Comparison of ENCODE assay signal across 1 cellular context in genomic region chr5:140107312-140108092, GRCh38.
A peak's percentile ranks its signal among the peaks of the same experiment; 100 is the strongest.
TF ChIP-seq lines count a peak whose summit lies in the region.

No MANE protein-coding gene starts in this region.

TF ChIP-seq in HepG2, 621 proteins besides CTCF, POLR2A, EP300 and RAD21 (continued from another document and continues in another):
- TF ChIP-seq, protein P1, sequence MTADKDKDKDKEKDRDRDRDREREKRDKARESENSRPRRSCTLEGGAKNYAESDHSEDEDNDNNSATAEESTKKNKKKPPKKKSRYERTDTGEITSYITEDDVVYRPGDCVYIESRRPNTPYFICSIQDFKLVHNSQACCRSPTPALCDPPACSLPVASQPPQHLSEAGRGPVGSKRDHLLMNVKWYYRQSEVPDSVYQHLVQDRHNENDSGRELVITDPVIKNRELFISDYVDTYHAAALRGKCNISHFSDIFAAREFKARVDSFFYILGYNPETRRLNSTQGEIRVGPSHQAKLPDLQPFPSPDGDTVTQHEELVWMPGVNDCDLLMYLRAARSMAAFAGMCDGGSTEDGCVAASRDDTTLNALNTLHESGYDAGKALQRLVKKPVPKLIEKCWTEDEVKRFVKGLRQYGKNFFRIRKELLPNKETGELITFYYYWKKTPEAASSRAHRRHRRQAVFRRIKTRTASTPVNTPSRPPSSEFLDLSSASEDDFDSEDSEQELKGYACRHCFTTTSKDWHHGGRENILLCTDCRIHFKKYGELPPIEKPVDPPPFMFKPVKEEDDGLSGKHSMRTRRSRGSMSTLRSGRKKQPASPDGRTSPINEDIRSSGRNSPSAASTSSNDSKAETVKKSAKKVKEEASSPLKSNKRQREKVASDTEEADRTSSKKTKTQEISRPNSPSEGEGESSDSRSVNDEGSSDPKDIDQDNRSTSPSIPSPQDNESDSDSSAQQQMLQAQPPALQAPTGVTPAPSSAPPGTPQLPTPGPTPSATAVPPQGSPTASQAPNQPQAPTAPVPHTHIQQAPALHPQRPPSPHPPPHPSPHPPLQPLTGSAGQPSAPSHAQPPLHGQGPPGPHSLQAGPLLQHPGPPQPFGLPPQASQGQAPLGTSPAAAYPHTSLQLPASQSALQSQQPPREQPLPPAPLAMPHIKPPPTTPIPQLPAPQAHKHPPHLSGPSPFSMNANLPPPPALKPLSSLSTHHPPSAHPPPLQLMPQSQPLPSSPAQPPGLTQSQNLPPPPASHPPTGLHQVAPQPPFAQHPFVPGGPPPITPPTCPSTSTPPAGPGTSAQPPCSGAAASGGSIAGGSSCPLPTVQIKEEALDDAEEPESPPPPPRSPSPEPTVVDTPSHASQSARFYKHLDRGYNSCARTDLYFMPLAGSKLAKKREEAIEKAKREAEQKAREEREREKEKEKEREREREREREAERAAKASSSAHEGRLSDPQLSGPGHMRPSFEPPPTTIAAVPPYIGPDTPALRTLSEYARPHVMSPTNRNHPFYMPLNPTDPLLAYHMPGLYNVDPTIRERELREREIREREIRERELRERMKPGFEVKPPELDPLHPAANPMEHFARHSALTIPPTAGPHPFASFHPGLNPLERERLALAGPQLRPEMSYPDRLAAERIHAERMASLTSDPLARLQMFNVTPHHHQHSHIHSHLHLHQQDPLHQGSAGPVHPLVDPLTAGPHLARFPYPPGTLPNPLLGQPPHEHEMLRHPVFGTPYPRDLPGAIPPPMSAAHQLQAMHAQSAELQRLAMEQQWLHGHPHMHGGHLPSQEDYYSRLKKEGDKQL (CRISPR knock-in tag; IDR thresholded peaks at IDR 0.05; ENCODE audit: low read depth): peak; percentile 62; the same call in 1 of the 2 replicates
- TF ChIP-seq ELF1 (CRISPR knock-in tag; IDR thresholded peaks at IDR 0.05) (0 out of 2 replicates have a peak, but pooled peaks have one; percentile 25), ZKSCAN8 (CRISPR knock-in tag; IDR thresholded peaks at IDR 0.05; ENCODE audit: borderline replicate concordance) (0 out of 2 replicates have a peak, but pooled peaks have one; percentile 21), KDM6A (CRISPR knock-in tag; IDR thresholded peaks at IDR 0.05; ENCODE audit: low read depth) (no peak), ZNF530 (CRISPR knock-in tag; IDR thresholded peaks at IDR 0.05; ENCODE audit: low read depth) (no peak), ZSCAN21 (CRISPR knock-in tag; IDR thresholded peaks at IDR 0.05; ENCODE audit: borderline replicate concordance) (peak; percentile 92), ZNF17 (CRISPR knock-in tag; IDR thresholded peaks at IDR 0.05) (no peak), ZFP36 (IDR thresholded peaks at IDR 0.05; ENCODE audit: borderline replicate concordance, low read depth, low read length, partially characterized antibody) (no peak), SKIL (CRISPR knock-in tag; IDR thresholded peaks at IDR 0.05; ENCODE audit: borderline replicate concordance) (peak; percentile 74; the same call in 1 of the 2 replicates), BCL6 (CRISPR knock-in tag; IDR thresholded peaks at IDR 0.05) (no peak; the same call in none of the 2 replicates), POLR2AphosphoS2 (IDR thresholded peaks at IDR 0.05; ENCODE audit: low read depth, low read length) (no peak), NFE2L2 (IDR thresholded peaks at IDR 0.05; ENCODE audit: low read length) (no peak), TBL1XR1 (IDR thresholded peaks at IDR 0.05; ENCODE audit: borderline replicate concordance, low read length, partially characterized antibody) (no peak), ZNF512B (CRISPR knock-in tag; IDR thresholded peaks at IDR 0.05; ENCODE audit: borderline replicate concordance) (0 out of 2 replicates have a peak, but pooled peaks have one; percentile 10), TSC22D2 (CRISPR knock-in tag; IDR thresholded peaks at IDR 0.05; ENCODE audit: borderline replicate concordance) (peak; percentile 75; the same call in 1 of the 2 replicates), PRPF4 (IDR thresholded peaks at IDR 0.05; ENCODE audit: low read depth, low read length, poor library complexity, severe bottlenecking) (no peak), CREB1 (IDR thresholded peaks at IDR 0.05) (peak; percentile 86), CREB1 (CRISPR knock-in tag; IDR thresholded peaks at IDR 0.05) (peak; percentile 78), WIZ (CRISPR knock-in tag; IDR thresholded peaks at IDR 0.05) (peak; percentile 63; the same call in 1 of the 2 replicates), ZNF850 (CRISPR knock-in tag; conservative IDR thresholded peaks at IDR 0.05) (no peak), ZNF34 (CRISPR knock-in tag; IDR thresholded peaks at IDR 0.05; ENCODE audit: borderline replicate concordance) (peak; percentile 86; the same call in 1 of the 2 replicates), ZNF260 (CRISPR knock-in tag; IDR thresholded peaks at IDR 0.05; ENCODE audit: borderline replicate concordance, low read depth) (no peak), HOXA7 (CRISPR knock-in tag; IDR thresholded peaks at IDR 0.05) (no peak), ZNF12 (CRISPR knock-in tag; IDR thresholded peaks at IDR 0.05) (no peak; the same call in 1 of the 2 replicates), ZNF160 (CRISPR knock-in tag; IDR thresholded peaks at IDR 0.05) (no peak; the same call in 1 of the 2 replicates), YY1 (IDR thresholded peaks at IDR 0.05; ENCODE audit: insufficient read depth, insufficient replicate concordance, low read depth, low read length) (no peak), ZNF879 (CRISPR knock-in tag; IDR thresholded peaks at IDR 0.05) (0 out of 2 replicates have a peak, but pooled peaks have one; percentile 26), SUZ12 (IDR thresholded peaks at IDR 0.05; ENCODE audit: low read depth, low read length) (no peak), KDM2A (CRISPR knock-in tag; IDR thresholded peaks at IDR 0.05; ENCODE audit: borderline replicate concordance, low read depth) (peak; percentile 88; the same call in 1 of the 2 replicates), FOSL2 (CRISPR knock-in tag; IDR thresholded peaks at IDR 0.05) (0 out of 2 replicates have a peak, but pooled peaks have one; percentile 1), GLI4 (CRISPR knock-in tag; IDR thresholded peaks at IDR 0.05; ENCODE audit: borderline replicate concordance) (0 out of 2 replicates have a peak, but pooled peaks have one; percentile 36), MEIS1 (CRISPR knock-in tag; IDR thresholded peaks at IDR 0.05; ENCODE audit: borderline replicate concordance) (peak; percentile 92), SAFB2 (CRISPR knock-in tag; IDR thresholded peaks at IDR 0.05; ENCODE audit: borderline replicate concordance, low read depth) (peak; percentile 59; the same call in 1 of the 2 replicates), ZNF431 (CRISPR knock-in tag; IDR thresholded peaks at IDR 0.05; ENCODE audit: borderline replicate concordance, low read depth) (0 out of 2 replicates have a peak, but pooled peaks have one; percentile 63), ZNF274 (CRISPR knock-in tag; IDR thresholded peaks at IDR 0.05) (no peak; the same call in 1 of the 2 replicates), ZNF10 (CRISPR knock-in tag; IDR thresholded peaks at IDR 0.05; ENCODE audit: borderline replicate concordance, low read depth) (no peak), HHEX (CRISPR knock-in tag; IDR thresholded peaks at IDR 0.05) (no peak), ARNTL (CRISPR knock-in tag; IDR thresholded peaks at IDR 0.05) (peak; percentile 66)
- TF ChIP-seq, protein P2, sequence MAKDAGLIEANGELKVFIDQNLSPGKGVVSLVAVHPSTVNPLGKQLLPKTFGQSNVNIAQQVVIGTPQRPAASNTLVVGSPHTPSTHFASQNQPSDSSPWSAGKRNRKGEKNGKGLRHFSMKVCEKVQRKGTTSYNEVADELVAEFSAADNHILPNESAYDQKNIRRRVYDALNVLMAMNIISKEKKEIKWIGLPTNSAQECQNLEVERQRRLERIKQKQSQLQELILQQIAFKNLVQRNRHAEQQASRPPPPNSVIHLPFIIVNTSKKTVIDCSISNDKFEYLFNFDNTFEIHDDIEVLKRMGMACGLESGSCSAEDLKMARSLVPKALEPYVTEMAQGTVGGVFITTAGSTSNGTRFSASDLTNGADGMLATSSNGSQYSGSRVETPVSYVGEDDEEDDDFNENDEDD (CRISPR knock-in tag; IDR thresholded peaks at IDR 0.05; ENCODE audit: borderline replicate concordance): peak; percentile 77; the same call in 1 of the 2 replicates
- TF ChIP-seq, protein P3, sequence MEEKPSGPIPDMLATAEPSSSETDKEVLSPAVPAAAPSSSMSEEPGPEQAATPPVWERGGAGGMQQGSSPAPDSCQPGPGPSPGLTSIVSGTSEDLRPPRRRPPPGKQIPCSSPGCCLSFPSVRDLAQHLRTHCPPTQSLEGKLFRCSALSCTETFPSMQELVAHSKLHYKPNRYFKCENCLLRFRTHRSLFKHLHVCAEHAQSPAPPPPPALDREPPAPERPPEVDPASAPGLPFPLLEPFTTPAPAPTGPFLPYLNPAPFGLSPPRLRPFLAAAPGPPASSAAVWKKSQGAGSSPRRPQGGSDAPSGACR (CRISPR knock-in tag; IDR thresholded peaks at IDR 0.05): peak; percentile 96
- TF ChIP-seq, protein P4, sequence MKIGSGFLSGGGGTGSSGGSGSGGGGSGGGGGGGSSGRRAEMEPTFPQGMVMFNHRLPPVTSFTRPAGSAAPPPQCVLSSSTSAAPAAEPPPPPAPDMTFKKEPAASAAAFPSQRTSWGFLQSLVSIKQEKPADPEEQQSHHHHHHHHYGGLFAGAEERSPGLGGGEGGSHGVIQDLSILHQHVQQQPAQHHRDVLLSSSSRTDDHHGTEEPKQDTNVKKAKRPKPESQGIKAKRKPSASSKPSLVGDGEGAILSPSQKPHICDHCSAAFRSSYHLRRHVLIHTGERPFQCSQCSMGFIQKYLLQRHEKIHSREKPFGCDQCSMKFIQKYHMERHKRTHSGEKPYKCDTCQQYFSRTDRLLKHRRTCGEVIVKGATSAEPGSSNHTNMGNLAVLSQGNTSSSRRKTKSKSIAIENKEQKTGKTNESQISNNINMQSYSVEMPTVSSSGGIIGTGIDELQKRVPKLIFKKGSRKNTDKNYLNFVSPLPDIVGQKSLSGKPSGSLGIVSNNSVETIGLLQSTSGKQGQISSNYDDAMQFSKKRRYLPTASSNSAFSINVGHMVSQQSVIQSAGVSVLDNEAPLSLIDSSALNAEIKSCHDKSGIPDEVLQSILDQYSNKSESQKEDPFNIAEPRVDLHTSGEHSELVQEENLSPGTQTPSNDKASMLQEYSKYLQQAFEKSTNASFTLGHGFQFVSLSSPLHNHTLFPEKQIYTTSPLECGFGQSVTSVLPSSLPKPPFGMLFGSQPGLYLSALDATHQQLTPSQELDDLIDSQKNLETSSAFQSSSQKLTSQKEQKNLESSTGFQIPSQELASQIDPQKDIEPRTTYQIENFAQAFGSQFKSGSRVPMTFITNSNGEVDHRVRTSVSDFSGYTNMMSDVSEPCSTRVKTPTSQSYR (CRISPR knock-in tag; IDR thresholded peaks at IDR 0.05; ENCODE audit: borderline replicate concordance): peak; percentile 63; the same call in 1 of the 2 replicates
- TF ChIP-seq, protein P5, sequence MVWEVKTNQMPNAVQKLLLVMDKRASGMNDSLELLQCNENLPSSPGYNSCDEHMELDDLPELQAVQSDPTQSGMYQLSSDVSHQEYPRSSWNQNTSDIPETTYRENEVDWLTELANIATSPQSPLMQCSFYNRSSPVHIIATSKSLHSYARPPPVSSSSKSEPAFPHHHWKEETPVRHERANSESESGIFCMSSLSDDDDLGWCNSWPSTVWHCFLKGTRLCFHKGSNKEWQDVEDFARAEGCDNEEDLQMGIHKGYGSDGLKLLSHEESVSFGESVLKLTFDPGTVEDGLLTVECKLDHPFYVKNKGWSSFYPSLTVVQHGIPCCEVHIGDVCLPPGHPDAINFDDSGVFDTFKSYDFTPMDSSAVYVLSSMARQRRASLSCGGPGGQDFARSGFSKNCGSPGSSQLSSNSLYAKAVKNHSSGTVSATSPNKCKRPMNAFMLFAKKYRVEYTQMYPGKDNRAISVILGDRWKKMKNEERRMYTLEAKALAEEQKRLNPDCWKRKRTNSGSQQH (CRISPR knock-in tag; IDR thresholded peaks at IDR 0.05; ENCODE audit: low read depth): no peak
- TF ChIP-seq, protein P6, sequence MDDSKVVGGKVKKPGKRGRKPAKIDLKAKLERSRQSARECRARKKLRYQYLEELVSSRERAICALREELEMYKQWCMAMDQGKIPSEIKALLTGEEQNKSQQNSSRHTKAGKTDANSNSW (CRISPR knock-in tag; IDR thresholded peaks at IDR 0.05; ENCODE audit: borderline replicate concordance): no peak
- TF ChIP-seq, protein P7, sequence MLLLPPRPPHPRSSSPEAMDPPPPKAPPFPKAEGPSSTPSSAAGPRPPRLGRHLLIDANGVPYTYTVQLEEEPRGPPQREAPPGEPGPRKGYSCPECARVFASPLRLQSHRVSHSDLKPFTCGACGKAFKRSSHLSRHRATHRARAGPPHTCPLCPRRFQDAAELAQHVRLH (CRISPR knock-in tag; IDR thresholded peaks at IDR 0.05; ENCODE audit: borderline replicate concordance, low read depth): peak; percentile 90; the same call in 1 of the 2 replicates
